29 cellular contexts compared by ENCODE assay signal in the genomic region with DNA sequence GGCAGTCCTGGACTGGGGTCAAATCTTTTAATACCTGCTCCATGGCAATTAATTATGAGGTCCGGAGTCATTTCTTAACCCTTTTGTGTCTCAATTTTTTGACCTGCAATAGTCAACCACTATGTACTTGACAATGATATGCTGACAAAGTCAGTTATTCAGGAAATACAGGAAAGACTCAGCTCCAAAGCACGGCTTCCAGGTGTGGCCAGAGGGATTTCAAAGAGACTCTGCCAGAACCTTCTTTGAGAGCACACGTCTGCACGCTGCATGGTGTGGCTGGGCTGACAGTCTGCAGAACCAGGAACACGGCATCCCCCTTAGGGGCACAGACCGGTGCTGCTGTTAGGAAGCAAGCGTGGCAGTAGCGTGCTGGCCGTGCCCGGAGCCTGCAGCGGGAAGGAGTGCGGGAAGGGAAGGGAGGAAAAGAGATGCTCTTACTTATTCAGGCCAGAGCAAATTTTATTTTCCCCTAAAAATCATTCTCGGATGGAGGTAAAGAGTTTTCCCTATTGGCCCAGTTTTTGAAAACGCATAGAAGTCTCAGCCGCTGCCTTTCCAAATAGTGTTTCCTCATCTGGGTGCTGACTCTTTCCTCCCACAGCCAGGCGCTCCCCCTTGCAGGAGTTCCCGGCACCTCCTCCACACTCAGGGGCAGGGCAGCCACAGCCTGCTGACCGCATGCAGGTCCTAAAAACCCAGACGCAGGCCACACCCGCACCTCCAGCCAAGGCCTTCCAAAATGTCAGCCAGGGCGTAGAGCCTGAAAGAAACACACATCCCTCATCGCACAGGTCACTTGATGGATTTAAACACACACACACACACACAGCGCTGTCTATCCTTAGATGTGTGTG.
DNase-seq lines count a peak whose midpoint lies in the region; ATAC-seq and TF ChIP-seq lines count a peak whose summit lies in the region.
"Had no signal": no experiment of that assay in that cellular context is flagged by ENCODE, and none has a peak within 500 bp of the region (broad histone marks: within the 10 kb centered on the region; RNA-seq: fewer than 3 reads in every experiment).

No MANE protein-coding gene starts in this region.

- no peaks in the 10 kb centered on the region for H3K27me3 ChIP-seq in aorta (ENCODE audit: control insufficient read depth in 1 of 2, insufficient read depth in 2 of 2, low read length in 1 of 2)
- H3K27me3 ChIP-seq: adrenal gland, esophagus squamous epithelium, neutrophil, SJCRH30 had no signal

- 90 to 91% methylated on average over 23 of the region's 23 CpGs for WGBS in aorta, 2 donors

- H3K9me3 Mint-ChIP-seq in nephron = no peaks in the 10 kb centered on the region
- H3K9me3 Mint-ChIP-seq: activated T-cell treated with anti-CD3 and anti-CD28 coated beads, Interleukin-2, amount 50 U/mL, for 4 hours; effector memory CD8-positive, alpha-beta T cell; HFFc6; IgD-negative memory B cell; stimulated activated naive B cell treated with anti-CD40 and anti-IgM and Interleukin-4, amounts not matched to agents 10 μg/mL and 1 μg/mL and 100 μg/mL, for 72 hours had no signal

- no peak for ATAC-seq in aorta (ENCODE audit: low FRiP score)
- ATAC-seq in GM19455 (IDR thresholded peaks at IDR 0.05; ENCODE audit: unreplicated experiment) = no peak
- ATAC-seq in HG03159 (IDR thresholded peaks at IDR 0.05; ENCODE audit: unreplicated experiment) = no peak
- ATAC-seq: activated T-cell treated with anti-CD3 and anti-CD28 coated beads, Interleukin-2, amount 50 U/mL, for 4 hours; effector memory CD8-positive, alpha-beta T cell; lower lobe of right lung; stimulated activated naive B cell treated with anti-CD40 and anti-IgM and Interleukin-4, amounts not matched to agents 10 μg/mL and 1 μg/mL and 100 μg/mL, for 72 hours had no signal

- no peaks in the 10 kb centered on the region for H3K9me3 ChIP-seq in aorta (ENCODE audit: control insufficient read depth, low read length)
- H3K9me3 ChIP-seq: adrenal gland, esophagus squamous epithelium, lower lobe of right lung, neutrophil, SJCRH30 had no signal

- peak overlapping the region in 2 of 3 experiments; percentile 7 to 45 for H3K4me3 Mint-ChIP-seq in nephron
- H3K4me3 Mint-ChIP-seq: activated T-cell treated with anti-CD3 and anti-CD28 coated beads, Interleukin-2, amount 50 U/mL, for 4 hours; effector memory CD8-positive, alpha-beta T cell; HFFc6; IgD-negative memory B cell; stimulated activated naive B cell treated with anti-CD40 and anti-IgM and Interleukin-4, amounts not matched to agents 10 μg/mL and 1 μg/mL and 100 μg/mL, for 72 hours had no signal

- H3K27ac Mint-ChIP-seq in nephron = peak overlapping the region; percentile 44 to 86 (median 68)
- H3K27ac Mint-ChIP-seq: effector memory CD8-positive, alpha-beta T cell; HFFc6; IgD-negative memory B cell; stimulated activated naive B cell treated with anti-CD40 and anti-IgM and Interleukin-4, amounts not matched to agents 10 μg/mL and 1 μg/mL and 100 μg/mL, for 72 hours had no signal

- intact Hi-C loops in aorta (cut with DNase I) = no loop called here

- no peaks in the 10 kb centered on the region for H3K36me3 ChIP-seq in aorta (ENCODE audit: control insufficient read depth in 1 of 2, insufficient read depth in 2 of 2, low read length in 1 of 2)
- H3K36me3 ChIP-seq: adrenal gland, esophagus squamous epithelium, lower lobe of right lung, neutrophil, SJCRH30 had no signal

- peaks cover 28% of the 10 kb centered on the region for H3K4me1 Mint-ChIP-seq in nephron

- no peaks in the 10 kb centered on the region for H3K4me1 ChIP-seq in aorta (ENCODE audit: control insufficient read depth in 1 of 2, insufficient read depth in 2 of 2, low read length in 2 of 2)
- H3K4me1 ChIP-seq: adrenal gland, lower lobe of right lung, SJCRH30 had no signal

- TF ChIP-seq CTCF in epithelial cell of esophagus (IDR thresholded peaks at IDR 0.05; ENCODE audit: insufficient read depth, low read depth, low read length, missing control alignments) (no peak), nephron (IDR thresholded peaks at IDR 0.05; ENCODE audit: unreplicated experiment in 3 of 3) (no peak)

- H3K4me3 ChIP-seq in epithelial cell of esophagus (ENCODE audit: low read length) (no peak overlapping the region), aorta (ENCODE audit: low read length in 2 of 2) (no peak overlapping the region)
- H3K4me3 ChIP-seq: adrenal gland, coronary artery, esophagus squamous epithelium, lower lobe of right lung, SJCRH30 had no signal

- H3K36me3 Mint-ChIP-seq in nephron (ENCODE audit: low read depth) = no peaks in the 10 kb centered on the region

- H3K27me3 Mint-ChIP-seq in nephron (ENCODE audit: low read depth) = peaks cover 6% of the 10 kb centered on the region
- H3K27me3 Mint-ChIP-seq: effector memory CD8-positive, alpha-beta T cell had no signal

- H3K27ac ChIP-seq in aorta (ENCODE audit: low read depth in 1 of 2, low read length in 2 of 2) = no peak overlapping the region
- H3K27ac ChIP-seq: 22Rv1, adrenal gland, coronary artery, lower lobe of right lung, neutrophil, SJCRH30 had no signal

- DNase-seq in SKM-1 treated with dmso at 0.1 percent for 144 hours (lab: John Stamatoyannopoulos, UW; ENCODE audit: unreplicated experiment) = peak; percentile 36
- DNase-seq in SKM-1 (lab: John Stamatoyannopoulos, UW; ENCODE audit: unreplicated experiment) = no peak
- peak; percentile 70 for DNase-seq in epithelial cell of esophagus (ENCODE audit: low read depth)
- peak; percentile 17 to 68 for DNase-seq in aorta
- DNase-seq in NCI-H524 treated with DMSO at 0.1 percent for 48 hours (lab: John Stamatoyannopoulos, UW) = no peak
- DNase-seq: activated CD4-positive, alpha-beta T cell treated with anti-CD3 and anti-CD28 coated beads for 4 hours; activated naive CD4-positive, alpha-beta T cell treated with Interleukin-2 at 50 U/mL for 16 hours; activated T-cell treated with anti-CD3 and anti-CD28 coated beads, Interleukin-2, amount 50 U/mL, for 4 hours; adrenal gland; DMS 273 treated with DMSO at 0.1 percent for 48 hours; effector memory CD8-positive, alpha-beta T cell; esophagus squamous epithelium; HFFc6; hypothalamus; lower lobe of right lung; NCI-H1105 treated with DMSO at 0.1 percent for 48 hours; NCI-H2081 treated with DMSO at 0.1 percent for 48 hours; NCI-H446 treated with DMSO at 0.1 percent for 48 hours; NK-92 treated with Interleukin-12 subunit alpha and Interleukin-12 subunit beta, amount 100 ng/mL, for 24 hours; SJCRH30; stimulated activated CD4-positive, alpha-beta T cell treated with anti-CD3 and anti-CD28 coated beads, Interleukin-2, amount 100 ng/mL, for 48 hours; stimulated activated naive B cell treated with anti-CD40 and anti-IgM and Interleukin-4, amounts not matched to agents 10 μg/mL and 1 μg/mL and 100 μg/mL, for 72 hours had no signal

Comparison
In these comparisons a context has a peak if more than half of its experiments do, and no peak if none do; other contexts are left out.
1. DNase-seq: peak in SKM-1 treated with dmso at 0.1 percent for 144 hours (single experiment), epithelial cell of esophagus (single experiment) and aorta (2 of 2); none in SKM-1 (single experiment) and NCI-H524 treated with DMSO at 0.1 percent for 48 hours (single experiment).